ENCODE assay signal across 8 cellular contexts in genomic region chr2:148645135-148645924, GRCh38. TPM values are rescaled to one million over a fixed set of nuclear protein-coding genes. Genes with fewer than 3 reads are reported as not detected.
DNase-seq lines count a peak whose midpoint lies in the region; ATAC-seq and TF ChIP-seq lines count a peak whose summit lies in the region.

No MANE protein-coding gene starts in this region.

- no peak for TF ChIP-seq CTCF in activated B cell treated with CpG ODN at 0.5 μM for 24 hours (IDR thresholded peaks at IDR 0.05)
- TF ChIP-seq CTCF in smooth muscle cell (IDR thresholded peaks at IDR 0.05; ENCODE audit: borderline replicate concordance, insufficient read depth, poor library complexity, severe bottlenecking): peak; percentile 8

- H3K36me3 Mint-ChIP-seq in activated B cell treated with CpG ODN at 0.5 μM for 24 hours (ENCODE audit: low read depth): peaks cover 20% of the 10 kb centered on the region
- no peaks in the 10 kb centered on the region for H3K36me3 Mint-ChIP-seq in immature natural killer cell

- no peaks in the 10 kb centered on the region for H3K27me3 Mint-ChIP-seq in activated B cell treated with CpG ODN at 0.5 μM for 24 hours
- peaks cover 3 to 12% (median 11%) of the 10 kb centered on the region in 3 donors for H3K27me3 Mint-ChIP-seq in immature natural killer cell (ENCODE audit: low read depth in 3 of 3)

- peak overlapping the region; percentile 95 for H3K4me3 ChIP-seq in smooth muscle cell

- intact Hi-C loops in activated B cell treated with CpG ODN at 0.5 μM for 24 hours (cut with micrococcal nuclease): loop anchor here (1.0 to 5.0 kb wide), 7 partner anchors 8 to 941 kb away; partner anchors contain the start of genes MMADHC and ORC4

- H3K9me3 Mint-ChIP-seq in activated B cell treated with CpG ODN at 0.5 μM for 24 hours (no peaks in the 10 kb centered on the region), immature natural killer cell (no peaks in the 10 kb centered on the region)

- peak overlapping the region; percentile 89 for H3K4me3 Mint-ChIP-seq in activated B cell treated with CpG ODN at 0.5 μM for 24 hours
- H3K4me3 Mint-ChIP-seq in immature natural killer cell: peak overlapping the region; percentile 89 to 98 (median 92)

- no peaks in the 10 kb centered on the region for H3K27me3 ChIP-seq in smooth muscle cell (ENCODE audit: low read depth)

- peaks cover 10% of the 10 kb centered on the region for H3K4me1 ChIP-seq in smooth muscle cell (ENCODE audit: low read depth)

- H3F3A ChIP-seq in smooth muscle cell (ENCODE audit: low read depth): no peaks in the 10 kb centered on the region

- peak; percentile 56 for ATAC-seq in GM18909 (IDR thresholded peaks at IDR 0.05; ENCODE audit: poor library complexity, unreplicated experiment)
- peak; percentile 50 for ATAC-seq in HG03280 (IDR thresholded peaks at IDR 0.05; ENCODE audit: unreplicated experiment)
- peak; percentile 82 for ATAC-seq in activated B cell treated with CpG ODN at 0.5 μM for 24 hours (ENCODE audit: low read depth)

- peak overlapping the region; percentile 99 for H3K9ac ChIP-seq in smooth muscle cell (ENCODE audit: low read depth)

- peak overlapping the region; percentile 95 for H2AFZ ChIP-seq in smooth muscle cell (ENCODE audit: low read depth)

- H3K27ac Mint-ChIP-seq in activated B cell treated with CpG ODN at 0.5 μM for 24 hours (peak overlapping the region; percentile 99), immature natural killer cell (peak overlapping the region; percentile 91 to 98 (median 97))

- CTCF ChIA-PET in activated B cell treated with CpG ODN at 0.5 μM for 24 hours (lab: Charles Lee): interaction anchor here (1.0 to 1.4 kb wide), 2 partner anchors 9 to 625 kb away, joined by 3 to 4 read pairs; partner anchors contain the start of gene ORC4

- DNase-seq in AG08395 (ENCODE audit: low spot score): peak; percentile 87
- DNase-seq in NCI-H226: peak; percentile 86
- DNase-seq in activated B cell treated with CpG ODN at 0.5 μM for 24 hours: peak; percentile 95
- DNase-seq in caudate nucleus (lab: John Stamatoyannopoulos, UW): peak in 60 of 61 donors; percentile 55 to 98 (median 94)
- DNase-seq in immature natural killer cell: peak; percentile 94 to 95 (median 95)
- DNase-seq in smooth muscle cell (lab: John Stamatoyannopoulos, UW; ENCODE audit: unreplicated experiment): peak; percentile 89

- no peaks in the 10 kb centered on the region for H3K9me3 ChIP-seq in smooth muscle cell (replicated peaks; ENCODE audit: low read depth)

- under 1% methylated on average over 56 of the region's 80 CpGs for WGBS in smooth muscle cell (ENCODE audit: low lambda C conversion rate)

- H3K4me2 ChIP-seq in smooth muscle cell: peak overlapping the region; percentile 97

- peak overlapping the region; percentile 100 for H3K27ac ChIP-seq in caudate nucleus (ENCODE audit: low read depth, low read length)
- peak overlapping the region; percentile 96 for H3K27ac ChIP-seq in smooth muscle cell (ENCODE audit: low read depth)

- peaks cover 47% of the 10 kb centered on the region for H3K4me1 Mint-ChIP-seq in activated B cell treated with CpG ODN at 0.5 μM for 24 hours
- H3K4me1 Mint-ChIP-seq in immature natural killer cell: peaks cover 32 to 43% of the 10 kb centered on the region in 2 donors

- peaks cover 42% of the 10 kb centered on the region for H3K79me2 ChIP-seq in smooth muscle cell (ENCODE audit: low read depth)

- POLR2A ChIA-PET in activated B cell treated with CpG ODN at 0.5 μM for 24 hours (lab: Charles Lee): interaction anchor here (0.6 to 2.2 kb wide), 18 partner anchors 11 to 629 kb away, joined by 3 to 23 read pairs (median 7); partner anchors contain the start of genes MBD5 and ORC4

- peaks cover 48% of the 10 kb centered on the region for H4K20me1 ChIP-seq in smooth muscle cell (ENCODE audit: low read depth)

- no peaks in the 10 kb centered on the region for H3K36me3 ChIP-seq in smooth muscle cell (ENCODE audit: low read depth)

RNA-seq across cellular contexts. Expression of gene EPC2, which starts 0.8 kb away (rescaled TPM):
- total RNA-seq in activated B cell treated with CpG ODN at 0.5 μM for 24 hours (52.1 and 52.6 TPM in 2 replicates), smooth muscle cell (26.7 and 28.2 TPM in 2 replicates)
- polyA plus RNA-seq in immature natural killer cell (1 to 10 TPM; 1.8 to 2.8 (median 2.8) TPM), smooth muscle cell (2.7 and 5.1 TPM in 2 replicates)

Comparison
In these comparisons a context has a peak if more than half of its experiments do, and no peak if none do; other contexts are left out.
1. Peak in every context shown above with its lines: DNase-seq, ATAC-seq, H3K4me3 ChIP-seq and H3K27ac ChIP-seq.